ENCODE assay signal across 21 cellular contexts in genomic region chr12:116565963-116566362, GRCh38. TPM values are rescaled to one million over a fixed set of nuclear protein-coding genes. Genes with fewer than 3 reads are reported as not detected.
"Had no signal": no experiment of that assay in that cellular context is flagged by ENCODE, and none has a peak within 500 bp of the region (broad histone marks: within the 10 kb centered on the region; RNA-seq: fewer than 3 reads in every experiment).

No MANE protein-coding gene starts in this region.

- H3K27ac ChIP-seq: colonic mucosa, esophagus muscularis mucosa, left ventricle myocardium inferior, lower lobe of right lung, sigmoid colon, thoracic aorta had no signal

- H3K4me1 Mint-ChIP-seq: immature natural killer cell had no signal

- H3K27me3 ChIP-seq: colonic mucosa, esophagus muscularis mucosa, sigmoid colon had no signal

- H3K9me3 Mint-ChIP-seq: natural killer cell treated with Interleukin-12 subunit alpha and Interleukin-12 subunit beta and Interleukin-15 and Interleukin-18, amount 100 ng/mL, for 72 hours had no signal

- H3K9me3 ChIP-seq: colonic mucosa had no signal

- DNase-seq: colonic mucosa; dermis blood vessel endothelial cell; foreskin fibroblast; immature natural killer cell; kidney; left cardiac atrium; left ventricle myocardium inferior; lower lobe of right lung; mesenchymal stem cell; midbrain; sigmoid colon; stimulated activated CD4-positive, alpha-beta T cell treated with anti-CD3 and anti-CD28 coated beads, Interleukin-2, amount 100 ng/mL, for 24 hours; stimulated activated CD4-positive, alpha-beta T cell treated with anti-CD3 and anti-CD28 coated beads, Interleukin-4, amount 100 ng/mL, for 4 hours; stimulated activated naive B cell treated with anti-CD40 and anti-IgM and Interleukin-4, amounts not matched to agents 10 μg/mL and 1 μg/mL and 100 μg/mL, for 72 hours; stimulated activated naive CD8-positive, alpha-beta T cell treated with anti-CD3 and anti-CD28 coated beads, Interleukin-15, amount 100 ng/mL, for 72 hours; trophoblast cell had no signal

- H3K27me3 Mint-ChIP-seq: stimulated activated naive B cell treated with anti-CD40 and anti-IgM and Interleukin-4, amounts not matched to agents 10 μg/mL and 1 μg/mL and 100 μg/mL, for 72 hours; stimulated activated naive CD8-positive, alpha-beta T cell treated with anti-CD3 and anti-CD28 coated beads, Interleukin-15, amount 100 ng/mL, for 72 hours had no signal

- H3K27ac Mint-ChIP-seq: immature natural killer cell; natural killer cell treated with Interleukin-12 subunit alpha and Interleukin-12 subunit beta and Interleukin-15 and Interleukin-18, amount 100 ng/mL, for 72 hours; stimulated activated naive B cell treated with anti-CD40 and anti-IgM and Interleukin-4, amounts not matched to agents 10 μg/mL and 1 μg/mL and 100 μg/mL, for 72 hours; stimulated activated naive CD8-positive, alpha-beta T cell treated with anti-CD3 and anti-CD28 coated beads, Interleukin-15, amount 100 ng/mL, for 72 hours had no signal

- FAIRE-seq: kidney had no signal

- H3K36me3 ChIP-seq: colonic mucosa, esophagus muscularis mucosa, left ventricle myocardium inferior, lower lobe of right lung, sigmoid colon, thoracic aorta had no signal

- H3K4me3 ChIP-seq: colonic mucosa, esophagus muscularis mucosa, left ventricle myocardium inferior, lower lobe of right lung, sigmoid colon, skin epidermis, thoracic aorta had no signal

- H3K4me3 Mint-ChIP-seq: immature natural killer cell; natural killer cell treated with Interleukin-12 subunit alpha and Interleukin-12 subunit beta and Interleukin-15 and Interleukin-18, amount 100 ng/mL, for 72 hours; stimulated activated naive B cell treated with anti-CD40 and anti-IgM and Interleukin-4, amounts not matched to agents 10 μg/mL and 1 μg/mL and 100 μg/mL, for 72 hours; stimulated activated naive CD8-positive, alpha-beta T cell treated with anti-CD3 and anti-CD28 coated beads, Interleukin-15, amount 100 ng/mL, for 72 hours had no signal

- ATAC-seq: left cardiac atrium; lower lobe of right lung; natural killer cell treated with Interleukin-12 subunit alpha and Interleukin-12 subunit beta and Interleukin-15 and Interleukin-18, amount 100 ng/mL, for 72 hours; stimulated activated naive B cell treated with anti-CD40 and anti-IgM and Interleukin-4, amounts not matched to agents 10 μg/mL and 1 μg/mL and 100 μg/mL, for 72 hours; stimulated activated naive CD8-positive, alpha-beta T cell treated with anti-CD3 and anti-CD28 coated beads, Interleukin-15, amount 100 ng/mL, for 72 hours had no signal

- H3K4me1 ChIP-seq: colonic mucosa, esophagus muscularis mucosa, left ventricle myocardium inferior, lower lobe of right lung, sigmoid colon had no signal

RNA-seq across cellular contexts. Expression of gene MAP1LC3B2, which starts 6.8 kb away (rescaled TPM):
- total RNA-seq: dermis blood vessel endothelial cell, urinary bladder had no signal
